Comparison of ENCODE assay signal across 32 cellular contexts in genomic region chr14:73663548-73664212, GRCh38. TPM values are rescaled to one million over a fixed set of nuclear protein-coding genes. Genes with fewer than 3 reads are reported as not detected.
DNase-seq lines count a peak whose midpoint lies in the region; ATAC-seq, FAIRE-seq and TF ChIP-seq lines count a peak whose summit lies in the region.
"Had no signal": no experiment of that assay in that cellular context is flagged by ENCODE, and none has a peak within 500 bp of the region (broad histone marks: within the 10 kb centered on the region; RNA-seq: fewer than 3 reads in every experiment).

No MANE protein-coding gene starts in this region.

- H3K27ac Mint-ChIP-seq in activated naive CD4-positive, alpha-beta T cell treated with anti-CD3 and anti-CD28 coated beads for 36 hours: no peak overlapping the region
- H3K27ac Mint-ChIP-seq: activated B cell treated with CpG ODN at 0.5 μM for 24 hours; activated naive CD8-positive, alpha-beta T cell treated with anti-CD3 and anti-CD28 coated beads for 36 hours; activated T-helper 17 cell treated with anti-CD3 and anti-CD28 coated beads, Interleukin-2, amount 50 U/mL, for 72 hours; CD4-positive, alpha-beta memory T cell; IgD-negative memory B cell; T-helper 1 cell treated with Interleukin-12 subunit alpha and Interleukin-12 subunit beta and Interleukin-4 antibody, amounts not matched to agents 30 μg/mL and 1 μg/mL, for 36 hours had no signal

- H3K27me3 ChIP-seq in small intestine (ENCODE audit: control insufficient read depth in 2 of 2, insufficient read depth in 2 of 2, low read length in 2 of 2): no peaks in the 10 kb centered on the region
- H3K27me3 ChIP-seq: ascending aorta had no signal

- H3K27me3 Mint-ChIP-seq in activated naive CD4-positive, alpha-beta T cell treated with anti-CD3 and anti-CD28 coated beads for 36 hours (ENCODE audit: low read depth): no peaks in the 10 kb centered on the region
- H3K27me3 Mint-ChIP-seq: activated B cell treated with CpG ODN at 0.5 μM for 24 hours; activated naive CD8-positive, alpha-beta T cell treated with anti-CD3 and anti-CD28 coated beads for 36 hours; activated T-helper 17 cell treated with anti-CD3 and anti-CD28 coated beads, Interleukin-2, amount 50 U/mL, for 72 hours; CD4-positive, alpha-beta memory T cell; IgD-negative memory B cell had no signal

- no peak overlapping the region for H3K4me3 ChIP-seq in small intestine (ENCODE audit: low read depth in 1 of 2, low read length in 2 of 2)
- H3K4me3 ChIP-seq: ascending aorta, lung had no signal

- intact Hi-C loops in activated naive CD4-positive, alpha-beta T cell treated with anti-CD3 and anti-CD28 coated beads for 36 hours (cut with micrococcal nuclease): no loop called here

- H3K9me3 ChIP-seq in small intestine (ENCODE audit: control insufficient read depth, low read depth): no peaks in the 10 kb centered on the region
- H3K9me3 ChIP-seq: ascending aorta had no signal

- no peaks in the 10 kb centered on the region for H3K9me3 Mint-ChIP-seq in activated naive CD4-positive, alpha-beta T cell treated with anti-CD3 and anti-CD28 coated beads for 36 hours
- H3K9me3 Mint-ChIP-seq: activated B cell treated with CpG ODN at 0.5 μM for 24 hours; activated naive CD8-positive, alpha-beta T cell treated with anti-CD3 and anti-CD28 coated beads for 36 hours; activated T-helper 17 cell treated with anti-CD3 and anti-CD28 coated beads, Interleukin-2, amount 50 U/mL, for 72 hours; CD4-positive, alpha-beta memory T cell; IgD-negative memory B cell; T-helper 1 cell treated with Interleukin-12 subunit alpha and Interleukin-12 subunit beta and Interleukin-4 antibody, amounts not matched to agents 30 μg/mL and 1 μg/mL, for 36 hours had no signal

- no peak overlapping the region for H3K27ac ChIP-seq in small intestine (ENCODE audit: low read depth in 1 of 2, low read length in 1 of 2)
- H3K27ac ChIP-seq: ascending aorta had no signal

- no peak for ATAC-seq in HG02981 (IDR thresholded peaks at IDR 0.05; ENCODE audit: unreplicated experiment)
- no peak for ATAC-seq in HG03571 (IDR thresholded peaks at IDR 0.05; ENCODE audit: unreplicated experiment)
- ATAC-seq: activated T-helper 17 cell treated with anti-CD3 and anti-CD28 coated beads, Interleukin-2, amount 50 U/mL, for 72 hours had no signal

- peaks cover 2% of the 10 kb centered on the region for H3K4me1 Mint-ChIP-seq in activated naive CD4-positive, alpha-beta T cell treated with anti-CD3 and anti-CD28 coated beads for 36 hours (ENCODE audit: low read depth)
- H3K4me1 Mint-ChIP-seq: activated B cell treated with CpG ODN at 0.5 μM for 24 hours; activated naive CD8-positive, alpha-beta T cell treated with anti-CD3 and anti-CD28 coated beads for 36 hours; activated T-helper 17 cell treated with anti-CD3 and anti-CD28 coated beads, Interleukin-2, amount 50 U/mL, for 72 hours; CD4-positive, alpha-beta memory T cell had no signal

- no peak for TF ChIP-seq POLR2A in GM12892 (IDR thresholded peaks at IDR 0.05; ENCODE audit: low read depth, low read length)

- peaks cover 8% of the 10 kb centered on the region for H3K36me3 Mint-ChIP-seq in activated naive CD4-positive, alpha-beta T cell treated with anti-CD3 and anti-CD28 coated beads for 36 hours (ENCODE audit: low read depth)

- peaks cover 0 to 2% of the 10 kb centered on the region in 2 donors for H3K4me1 ChIP-seq in small intestine (ENCODE audit: control insufficient read depth in 2 of 2, insufficient read depth in 1 of 2, low read depth in 1 of 2, low read length in 1 of 2)
- H3K4me1 ChIP-seq: ascending aorta had no signal

- in situ Hi-C loops in KBM-7 (cut with MboI; ENCODE audit: low pct_unique_long_range_greater_than_20kb, low sequenced_read_pairs): no loop called here

- peaks cover 0 to 3% of the 10 kb centered on the region in 2 donors for H3K36me3 ChIP-seq in small intestine (ENCODE audit: control insufficient read depth in 2 of 2, insufficient read depth in 2 of 2, low read length in 2 of 2)

- DNase-seq in GM12892 (ENCODE audit: insufficient read length) (no peak), KBM-7 (peak; percentile 22), glomerular visceral epithelial cell (ENCODE audit: extremely low spot score) (peak; percentile 9), small intestine (peak; percentile 29), NCI-H748 (lab: John Stamatoyannopoulos, UW; ENCODE audit: unreplicated experiment) (no peak)
- no peak for DNase-seq in activated naive CD4-positive, alpha-beta T cell treated with anti-CD3 and anti-CD28 coated beads for 36 hours
- DNase-seq: activated B cell treated with CpG ODN at 0.5 μM for 24 hours; activated CD4-positive, alpha-beta T cell treated with anti-CD3 and anti-CD28 coated beads, Interleukin-2, amount 50 U/mL, for 48 hours; activated CD8-positive, alpha-beta memory T cell treated with anti-CD3 and anti-CD28 coated beads, Interleukin-2, amount 50 U/mL, for 4 hours; activated naive CD8-positive, alpha-beta T cell treated with anti-CD3 and anti-CD28 coated beads for 36 hours; CD4-positive, alpha-beta memory T cell; central memory CD4-positive, alpha-beta T cell; dermis blood vessel endothelial cell; DMS153; kidney; NCI-H1417; NCI-H524; trophoblast cell had no signal

- H3K4me3 Mint-ChIP-seq in activated naive CD4-positive, alpha-beta T cell treated with anti-CD3 and anti-CD28 coated beads for 36 hours: no peak overlapping the region
- H3K4me3 Mint-ChIP-seq: activated B cell treated with CpG ODN at 0.5 μM for 24 hours; activated naive CD8-positive, alpha-beta T cell treated with anti-CD3 and anti-CD28 coated beads for 36 hours; activated T-helper 17 cell treated with anti-CD3 and anti-CD28 coated beads, Interleukin-2, amount 50 U/mL, for 72 hours; IgD-negative memory B cell; T-helper 1 cell treated with Interleukin-12 subunit alpha and Interleukin-12 subunit beta and Interleukin-4 antibody, amounts not matched to agents 30 μg/mL and 1 μg/mL, for 36 hours had no signal

- CTCF ChIA-PET in activated naive CD4-positive, alpha-beta T cell treated with anti-CD3 and anti-CD28 coated beads for 36 hours (lab: Charles Lee): interaction anchor here (0.6 kb wide), 1 partner anchor 13 kb away, joined by 3 read pairs; no protein-coding TSS in a partner anchor

- peak; percentile 63 for FAIRE-seq in GM12892 (lab: Jason Lieb, UNC)
- no peak for FAIRE-seq in small intestine (lab: Jason Lieb, UNC)
- FAIRE-seq: H1, kidney, RCC 7860 had no signal

RNA-seq across cellular contexts. Expression of gene DNAL1, which starts 18.9 kb away (rescaled TPM):
- polyA plus RNA-seq in GM12892 (2012; ENCODE audit: missing spikeins): 5.1 TPM
- 1 to 10 TPM in 2 of 3 donors, under 1 TPM in 1; 0.54 to 3.4 (median 2.6) TPM for polyA plus RNA-seq in small intestine
- 1 to 10 TPM; 4.4 TPM for total RNA-seq in activated naive CD4-positive, alpha-beta T cell treated with anti-CD3 and anti-CD28 coated beads for 36 hours

RNA-seq across cellular contexts. Expression of gene PNMA1, which starts 50.5 kb away (rescaled TPM):
- polyA plus RNA-seq in GM12892 (2012; ENCODE audit: missing spikeins): 13.3 TPM
- polyA plus RNA-seq in small intestine: 10 to 100 TPM; 10.8 to 23.5 (median 17.0) TPM
- 10 to 100 TPM; 18.5 to 19.2 TPM for total RNA-seq in activated naive CD4-positive, alpha-beta T cell treated with anti-CD3 and anti-CD28 coated beads for 36 hours

RNA-seq across cellular contexts. Expression of gene ACOT6, which starts 51.4 kb away (rescaled TPM):
- not detected for polyA plus RNA-seq in GM12892 (2012; ENCODE audit: missing spikeins)
- polyA plus RNA-seq in small intestine: under 1 TPM in 1 of 3 donors, not detected in 2; 0.54 TPM
- not detected for total RNA-seq in activated naive CD4-positive, alpha-beta T cell treated with anti-CD3 and anti-CD28 coated beads for 36 hours
- total RNA-seq: activated B cell treated with CpG ODN at 0.5 μM for 24 hours; activated naive CD8-positive, alpha-beta T cell treated with anti-CD3 and anti-CD28 coated beads for 36 hours; activated T-helper 17 cell treated with anti-CD3 and anti-CD28 coated beads, Interleukin-2, amount 50 U/mL, for 72 hours; ascending aorta; CD4-positive, alpha-beta memory T cell; dermis blood vessel endothelial cell; fibroblast of lung; H1; kidney; lung; M059J; myocyte; pulmonary artery endothelial cell; skeletal muscle tissue had no signal
- polyA plus RNA-seq: CD4-positive, alpha-beta memory T cell; fibroblast of lung; H1; IgD-negative memory B cell; lung had no signal

Comparison
In these comparisons a context has a peak if more than half of its experiments do, and no peak if none do; other contexts are left out.
1. DNase-seq: peak in KBM-7 (single experiment), glomerular visceral epithelial cell (single experiment) and small intestine (single experiment); none in GM12892 (single experiment), activated naive CD4-positive, alpha-beta T cell treated with anti-CD3 and anti-CD28 coated beads for 36 hours (single experiment) and NCI-H748 (single experiment).